ENCODE assay signal across 17 cellular contexts in genomic region chr18:3192286-3192685, GRCh38.
"Had no signal": no experiment of that assay in that cellular context is flagged by ENCODE, and none has a peak within 500 bp of the region (broad histone marks: within the 10 kb centered on the region; RNA-seq: fewer than 3 reads in every experiment).

No MANE protein-coding gene starts in this region.

- DNase-seq: effector memory CD4-positive, alpha-beta T cell; heart right ventricle; hypothalamus; kidney glomerular epithelial cell; left lung; mesenchymal stem cell; naive B cell; sigmoid colon; small intestine; stimulated activated CD4-positive, alpha-beta T cell treated with anti-CD3 and anti-CD28 coated beads, Interleukin-2, amount 100 ng/mL, for 48 hours; stimulated activated naive CD4-positive, alpha-beta T cell treated with Interleukin-2 at 50 U/mL for 16 hours; trophoblast cell; uterus had no signal

- H3K27ac Mint-ChIP-seq: naive B cell, nephron had no signal

- H3K4me3 Mint-ChIP-seq: nephron had no signal

- H3K27ac ChIP-seq: left lung, neutrophil, sigmoid colon, uterus had no signal

- H3K27me3 ChIP-seq: heart right ventricle, left lung, neutrophil, sigmoid colon, uterus had no signal

- H3K27me3 Mint-ChIP-seq: naive B cell had no signal

- H3K9me3 Mint-ChIP-seq: naive B cell, nephron had no signal

- H3K9me3 ChIP-seq: heart right ventricle, left lung, neutrophil, sigmoid colon, uterus had no signal

- H3K36me3 ChIP-seq: left lung, neutrophil, uterus had no signal

- H3K4me3 ChIP-seq: heart right ventricle, left lung, lung, sigmoid colon, uterus had no signal

- H3K4me1 Mint-ChIP-seq: naive B cell had no signal

- ATAC-seq: esophagus mucosa, left lung had no signal

- H3K4me1 ChIP-seq: left lung, sigmoid colon, uterus had no signal
